In the genomic region with DNA sequence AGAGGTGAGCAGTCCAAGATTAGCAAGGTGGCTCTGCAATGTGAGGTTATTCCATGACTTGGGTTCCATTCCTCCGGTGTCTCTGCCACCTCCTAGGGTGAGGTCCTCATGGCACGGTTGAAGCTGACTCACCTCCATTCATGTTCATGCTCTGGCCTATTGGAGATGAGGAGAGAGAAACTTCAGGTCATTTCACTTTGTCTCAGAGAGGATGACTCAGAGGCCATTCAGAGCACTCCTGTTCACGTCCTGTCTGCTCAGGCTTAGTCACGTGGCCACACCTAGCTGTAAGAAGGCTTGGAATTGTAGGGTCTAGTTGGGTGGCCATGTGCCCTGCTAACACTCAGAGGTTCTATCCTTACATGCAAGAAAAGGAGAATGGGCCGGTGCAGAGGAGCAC, we compare ENCODE assay signal across 9 cellular contexts.
DNase-seq lines count a peak whose midpoint lies in the region; ATAC-seq and TF ChIP-seq lines count a peak whose summit lies in the region.
"Had no signal": no experiment of that assay in that cellular context is flagged by ENCODE, and none has a peak within 500 bp of the region (broad histone marks: within the 10 kb centered on the region; RNA-seq: fewer than 3 reads in every experiment).

No MANE protein-coding gene starts in this region.

- H3K4me1 ChIP-seq in left lung (no peaks in the 10 kb centered on the region), endodermal cell (ENCODE audit: control insufficient read depth, insufficient read depth, low read length) (peaks cover 7% of the 10 kb centered on the region)

- no peak overlapping the region for H3K27ac Mint-ChIP-seq in activated T-helper 17 cell treated with anti-CD3 and anti-CD28 coated beads, Interleukin-2, amount 50 U/mL, for 72 hours
- H3K27ac Mint-ChIP-seq in endodermal cell (no peak overlapping the region), CD14-positive monocyte (peak overlapping the region in 1 of 7 donors; percentile 39)
- H3K27ac Mint-ChIP-seq: nephron progenitor cell had no signal

- H3K4me3 ChIP-seq in left lung (no peak overlapping the region), endodermal cell (ENCODE audit: low read length) (no peak overlapping the region)

- peak; percentile 51 for ATAC-seq in HG02642 (IDR thresholded peaks at IDR 0.05; ENCODE audit: poor library complexity, unreplicated experiment)
- peak; percentile 100 for ATAC-seq in activated T-helper 17 cell treated with anti-CD3 and anti-CD28 coated beads, Interleukin-2, amount 50 U/mL, for 72 hours (replicated peaks)
- peak; percentile 95 for ATAC-seq in left lung
- no peak for ATAC-seq in HG03280 (IDR thresholded peaks at IDR 0.05; ENCODE audit: unreplicated experiment)

- TF ChIP-seq CTCF in left lung (IDR thresholded peaks at IDR 0.05) (no peak), endodermal cell (conservative IDR thresholded peaks at IDR 0.05) (no peak), CD14-positive monocyte (IDR thresholded peaks at IDR 0.05) (no peak)

- H3K27me3 Mint-ChIP-seq in activated T-helper 17 cell treated with anti-CD3 and anti-CD28 coated beads, Interleukin-2, amount 50 U/mL, for 72 hours, result peaks cover 20% of the 10 kb centered on the region
- H3K27me3 Mint-ChIP-seq in endodermal cell (ENCODE audit: insufficient read depth) (peaks cover 14% of the 10 kb centered on the region), CD14-positive monocyte (ENCODE audit: low read depth in 3 of 3) (peaks cover 0 to 4% (median 1%) of the 10 kb centered on the region in 3 donors)

- H3K27ac ChIP-seq in left lung, result no peak overlapping the region
- no peak overlapping the region for H3K27ac ChIP-seq in endodermal cell (ENCODE audit: low read depth, low read length)

- H3K9me3 Mint-ChIP-seq in activated T-helper 17 cell treated with anti-CD3 and anti-CD28 coated beads, Interleukin-2, amount 50 U/mL, for 72 hours, result peaks cover 11% of the 10 kb centered on the region
- no peaks in the 10 kb centered on the region for H3K9me3 Mint-ChIP-seq in endodermal cell
- H3K9me3 Mint-ChIP-seq in CD14-positive monocyte, result peaks cover 14 to 26% (median 18%) of the 10 kb centered on the region in 7 donors

- H3K9me3 ChIP-seq in left lung (peaks cover 0 to 20% of the 10 kb centered on the region in 2 donors), endodermal cell (ENCODE audit: control insufficient read depth, low read length) (peaks cover 5% of the 10 kb centered on the region)

- H3K36me3 ChIP-seq in left lung (no peaks in the 10 kb centered on the region), endodermal cell (ENCODE audit: control insufficient read depth, insufficient read depth, low read length) (no peaks in the 10 kb centered on the region)

- in situ Hi-C loops in Caki2 (cut with HindIII; ENCODE audit: low pct_unique_long_range_greater_than_20kb, low sequenced_read_pairs), result no loop called here

- DNase-seq in Caki2 (ENCODE audit: low read depth) (peak; percentile 89), left lung (peak in 1 of 2 donors; percentile 49), NCI-H2171 treated with DMSO at 0.1 percent for 48 hours (lab: John Stamatoyannopoulos, UW) (no peak), endodermal cell (no peak), CD14-positive monocyte (ENCODE audit: low spot score) (no peak)
- DNase-seq: nephron progenitor cell had no signal

- H3K36me3 Mint-ChIP-seq in activated T-helper 17 cell treated with anti-CD3 and anti-CD28 coated beads, Interleukin-2, amount 50 U/mL, for 72 hours (ENCODE audit: low read depth), result no peaks in the 10 kb centered on the region
- no peaks in the 10 kb centered on the region for H3K36me3 Mint-ChIP-seq in endodermal cell (ENCODE audit: low read depth)
- no peaks in the 10 kb centered on the region for H3K36me3 Mint-ChIP-seq in CD14-positive monocyte

- H3K4me3 Mint-ChIP-seq in activated T-helper 17 cell treated with anti-CD3 and anti-CD28 coated beads, Interleukin-2, amount 50 U/mL, for 72 hours, result no peak overlapping the region
- H3K4me3 Mint-ChIP-seq in endodermal cell (no peak overlapping the region), CD14-positive monocyte (no peak overlapping the region)
- H3K4me3 Mint-ChIP-seq: nephron progenitor cell had no signal

- peaks cover 5% of the 10 kb centered on the region for H3K4me1 Mint-ChIP-seq in activated T-helper 17 cell treated with anti-CD3 and anti-CD28 coated beads, Interleukin-2, amount 50 U/mL, for 72 hours
- H3K4me1 Mint-ChIP-seq in endodermal cell (peaks cover 14% of the 10 kb centered on the region), CD14-positive monocyte (no peaks in the 10 kb centered on the region)

- intact Hi-C loops in left lung (cut with DNase I) (no loop called here), CD14-positive monocyte (cut with micrococcal nuclease) (no loop called here)

- H3K27me3 ChIP-seq in left lung (no peaks in the 10 kb centered on the region), endodermal cell (ENCODE audit: control insufficient read depth, insufficient read depth, low read length, poor library complexity, severe bottlenecking) (no peaks in the 10 kb centered on the region)

- WGBS in endodermal cell (ENCODE audit: insufficient coverage in 1 of 2, insufficient read length in 1 of 2), 2 experiments, result 81 to 89% methylated on average over 3 to 5 of the region's 5 CpGs

- H3K9ac ChIP-seq in endodermal cell (ENCODE audit: extremely low read depth, low read length, poor library complexity, severe bottlenecking), result no peak overlapping the region
